Comparison of ENCODE assay signal across 26 cellular contexts in genomic region chr19:30673336-30673735, GRCh38.
"Had no signal": no experiment of that assay in that cellular context is flagged by ENCODE, and none has a peak within 500 bp of the region (broad histone marks: within the 10 kb centered on the region; RNA-seq: fewer than 3 reads in every experiment).

No MANE protein-coding gene starts in this region.

- H3K4me1 Mint-ChIP-seq: naive thymus-derived CD4-positive, alpha-beta T cell had no signal

- DNase-seq: dermis blood vessel endothelial cell; dorsolateral prefrontal cortex; effector CD4-positive, alpha-beta T cell; effector memory CD4-positive, alpha-beta T cell; erythroblast; esophagus squamous epithelium; foreskin fibroblast; foreskin melanocyte; gastrocnemius medialis; glutamatergic neuron; head of caudate nucleus; heart right ventricle; hippocampal formation; kidney; kidney glomerular epithelial cell; left colon; left ventricle myocardium inferior; lower lobe of right lung; mesenchymal stem cell; midbrain; naive thymus-derived CD4-positive, alpha-beta T cell had no signal

- FAIRE-seq: colon, endometrium, islet of Langerhans, kidney had no signal

- H3K4me3 Mint-ChIP-seq: naive thymus-derived CD4-positive, alpha-beta T cell had no signal

- H3K27ac ChIP-seq: coronary artery, dorsolateral prefrontal cortex, epithelial cell of prostate, esophagus squamous epithelium, gastrocnemius medialis, heart right ventricle, left ventricle myocardium inferior, lower lobe of right lung had no signal

- H3K4me3 ChIP-seq: coronary artery, dorsolateral prefrontal cortex, esophagus squamous epithelium, gastrocnemius medialis, heart right ventricle, left ventricle myocardium inferior, lower lobe of right lung had no signal

- H3K4me1 ChIP-seq: lower lobe of right lung had no signal

- H3K27ac Mint-ChIP-seq: naive thymus-derived CD4-positive, alpha-beta T cell had no signal

- H3K9me3 ChIP-seq: esophagus squamous epithelium, gastrocnemius medialis, heart right ventricle, left ventricle myocardium inferior, lower lobe of right lung had no signal

- H3K36me3 ChIP-seq: esophagus squamous epithelium, gastrocnemius medialis, heart right ventricle, left ventricle myocardium inferior, lower lobe of right lung had no signal

- H3K9me3 Mint-ChIP-seq: naive thymus-derived CD4-positive, alpha-beta T cell had no signal

- H3K36me3 Mint-ChIP-seq: naive thymus-derived CD4-positive, alpha-beta T cell had no signal
